ENCODE assay signal across 11 cellular contexts in genomic region chr3:124859025-124859424, GRCh38. TPM values are rescaled to one million over a fixed set of nuclear protein-coding genes. Genes with fewer than 3 reads are reported as not detected.
DNase-seq lines count a peak whose midpoint lies in the region; ATAC-seq and TF ChIP-seq lines count a peak whose summit lies in the region.
"Had no signal": no experiment of that assay in that cellular context is flagged by ENCODE, and none has a peak within 500 bp of the region (broad histone marks: within the 10 kb centered on the region; RNA-seq: fewer than 3 reads in every experiment).

No MANE protein-coding gene starts in this region.

- H3K4me3 ChIP-seq in tibial nerve: no peak overlapping the region

- TF ChIP-seq CTCF in nephron progenitor cell (IDR thresholded peaks at IDR 0.05) (no peak), tibial nerve (IDR thresholded peaks at IDR 0.05) (no peak)

- 78 to 88% methylated on average over 7 of the region's 7 CpGs for WGBS in tibial nerve, 2 donors

- H3K36me3 Mint-ChIP-seq in nephron progenitor cell (ENCODE audit: low read depth): peaks cover 46% of the 10 kb centered on the region
- H3K36me3 Mint-ChIP-seq in activated T-helper 2 cell treated with anti-CD3 and anti-CD28 coated beads, Interferon-gamma antibody, Interleukin-2, Interleukin-4, amounts not matched to agents 10 μg/mL and 5 μg/mL and 100 μg/mL, durations not matched to agents 14 hours and 24 hours and 36 hours (ENCODE audit: low read depth): no peaks in the 10 kb centered on the region
- H3K36me3 Mint-ChIP-seq: activated naive CD8-positive, alpha-beta T cell treated with anti-CD3 and anti-CD28 coated beads for 36 hours had no signal

- intact Hi-C loops in activated T-helper 2 cell treated with anti-CD3 and anti-CD28 coated beads, Interferon-gamma antibody, Interleukin-2, Interleukin-4, amounts not matched to agents 10 μg/mL and 5 μg/mL and 100 μg/mL, durations not matched to agents 14 hours and 24 hours and 36 hours (cut with micrococcal nuclease): no loop called here

- no peaks in the 10 kb centered on the region for H3K27me3 Mint-ChIP-seq in nephron progenitor cell (ENCODE audit: low read depth, poor library complexity)
- peaks cover 15% of the 10 kb centered on the region for H3K27me3 Mint-ChIP-seq in activated T-helper 2 cell treated with anti-CD3 and anti-CD28 coated beads, Interferon-gamma antibody, Interleukin-2, Interleukin-4, amounts not matched to agents 10 μg/mL and 5 μg/mL and 100 μg/mL, durations not matched to agents 14 hours and 24 hours and 36 hours (ENCODE audit: low read depth)
- peaks cover 8% of the 10 kb centered on the region for H3K27me3 Mint-ChIP-seq in stimulated activated naive CD8-positive, alpha-beta T cell treated with anti-CD3 and anti-CD28 coated beads, Interleukin-15, amount 100 ng/mL, for 72 hours

- no peak for TF ChIP-seq EP300 in tibial nerve (IDR thresholded peaks at IDR 0.05)

- no peaks in the 10 kb centered on the region for H3K9me3 ChIP-seq in tibial nerve

- no peak for TF ChIP-seq POLR2A in tibial nerve (IDR thresholded peaks at IDR 0.05)

- H3K4me3 Mint-ChIP-seq in nephron progenitor cell: no peak overlapping the region
- no peak overlapping the region for H3K4me3 Mint-ChIP-seq in activated T-helper 2 cell treated with anti-CD3 and anti-CD28 coated beads, Interferon-gamma antibody, Interleukin-2, Interleukin-4, amounts not matched to agents 10 μg/mL and 5 μg/mL and 100 μg/mL, durations not matched to agents 14 hours and 24 hours and 36 hours (ENCODE audit: low read depth)
- no peak overlapping the region for H3K4me3 Mint-ChIP-seq in stimulated activated naive CD8-positive, alpha-beta T cell treated with anti-CD3 and anti-CD28 coated beads, Interleukin-15, amount 100 ng/mL, for 72 hours
- H3K4me3 Mint-ChIP-seq: activated naive CD8-positive, alpha-beta T cell treated with anti-CD3 and anti-CD28 coated beads for 36 hours had no signal

- no peak for ATAC-seq in stimulated activated naive CD8-positive, alpha-beta T cell treated with anti-CD3 and anti-CD28 coated beads, Interleukin-15, amount 100 ng/mL, for 72 hours

- H3K4me1 ChIP-seq in tibial nerve: peaks cover 0 to 25% (median 0%) of the 10 kb centered on the region in 4 donors
- H3K4me1 ChIP-seq: parathyroid adenoma had no signal

- peaks cover 3% of the 10 kb centered on the region for H3K9me3 Mint-ChIP-seq in nephron progenitor cell
- H3K9me3 Mint-ChIP-seq in activated T-helper 2 cell treated with anti-CD3 and anti-CD28 coated beads, Interferon-gamma antibody, Interleukin-2, Interleukin-4, amounts not matched to agents 10 μg/mL and 5 μg/mL and 100 μg/mL, durations not matched to agents 14 hours and 24 hours and 36 hours: no peaks in the 10 kb centered on the region
- no peaks in the 10 kb centered on the region for H3K9me3 Mint-ChIP-seq in stimulated activated naive CD8-positive, alpha-beta T cell treated with anti-CD3 and anti-CD28 coated beads, Interleukin-15, amount 100 ng/mL, for 72 hours
- H3K9me3 Mint-ChIP-seq: activated naive CD8-positive, alpha-beta T cell treated with anti-CD3 and anti-CD28 coated beads for 36 hours had no signal

- peak overlapping the region in 1 of 4 donors; percentile 33 for H3K27ac ChIP-seq in tibial nerve
- H3K27ac ChIP-seq: parathyroid adenoma had no signal

- H3K27ac Mint-ChIP-seq in nephron progenitor cell: peak overlapping the region; percentile 10
- no peak overlapping the region for H3K27ac Mint-ChIP-seq in activated T-helper 2 cell treated with anti-CD3 and anti-CD28 coated beads, Interferon-gamma antibody, Interleukin-2, Interleukin-4, amounts not matched to agents 10 μg/mL and 5 μg/mL and 100 μg/mL, durations not matched to agents 14 hours and 24 hours and 36 hours
- H3K27ac Mint-ChIP-seq in stimulated activated naive CD8-positive, alpha-beta T cell treated with anti-CD3 and anti-CD28 coated beads, Interleukin-15, amount 100 ng/mL, for 72 hours: no peak overlapping the region
- H3K27ac Mint-ChIP-seq: activated naive CD8-positive, alpha-beta T cell treated with anti-CD3 and anti-CD28 coated beads for 36 hours had no signal

- in situ Hi-C loops in ACHN (cut with HindIII; ENCODE audit: low pct_ligation_motif_present, low pct_unique_long_range_greater_than_20kb, low sequenced_read_pairs): no loop called here

- DNase-seq in ACHN (peak; percentile 93), NCI-H226 (peak; percentile 42), fibroblast of gingiva (ENCODE audit: low read depth) (peak; percentile 50), nephron progenitor cell (no peak), activated gamma-delta T cell (lab: John Stamatoyannopoulos, UW) (no peak), tibial nerve (ENCODE audit: low spot score in 2 of 2) (no peak)
- no peak for DNase-seq in activated T-helper 2 cell treated with anti-CD3 and anti-CD28 coated beads, Interferon-gamma antibody, Interleukin-2, Interleukin-4, amounts not matched to agents 10 μg/mL and 5 μg/mL and 100 μg/mL, durations not matched to agents 14 hours and 24 hours and 36 hours (ENCODE audit: low spot score)
- no peak for DNase-seq in stimulated activated naive CD8-positive, alpha-beta T cell treated with anti-CD3 and anti-CD28 coated beads, Interleukin-15, amount 100 ng/mL, for 72 hours
- DNase-seq: activated naive CD8-positive, alpha-beta T cell treated with anti-CD3 and anti-CD28 coated beads for 36 hours; NCI-H146 had no signal

- H3K27me3 ChIP-seq in tibial nerve: no peaks in the 10 kb centered on the region

- H3K36me3 ChIP-seq in tibial nerve: peaks cover 0 to 5% (median 0%) of the 10 kb centered on the region in 3 donors

- peaks cover 24% of the 10 kb centered on the region for H3K4me1 Mint-ChIP-seq in nephron progenitor cell
- no peaks in the 10 kb centered on the region for H3K4me1 Mint-ChIP-seq in activated T-helper 2 cell treated with anti-CD3 and anti-CD28 coated beads, Interferon-gamma antibody, Interleukin-2, Interleukin-4, amounts not matched to agents 10 μg/mL and 5 μg/mL and 100 μg/mL, durations not matched to agents 14 hours and 24 hours and 36 hours (ENCODE audit: low read depth)
- no peaks in the 10 kb centered on the region for H3K4me1 Mint-ChIP-seq in stimulated activated naive CD8-positive, alpha-beta T cell treated with anti-CD3 and anti-CD28 coated beads, Interleukin-15, amount 100 ng/mL, for 72 hours
- H3K4me1 Mint-ChIP-seq: activated naive CD8-positive, alpha-beta T cell treated with anti-CD3 and anti-CD28 coated beads for 36 hours had no signal

RNA-seq across cellular contexts. Expression of gene ITGB5, which starts 28.1 kb away (rescaled TPM):
- 100 to 1,000 TPM; 114 to 217 (median 193) TPM for total RNA-seq in tibial nerve
- 3.3 and 4.3 TPM in 2 replicates for total RNA-seq in activated T-helper 2 cell treated with anti-CD3 and anti-CD28 coated beads, Interferon-gamma antibody, Interleukin-2, Interleukin-4, amounts not matched to agents 10 μg/mL and 5 μg/mL and 100 μg/mL, durations not matched to agents 14 hours and 24 hours and 36 hours

Comparison
In these comparisons a context has a peak if more than half of its experiments do, and no peak if none do; other contexts are left out.
1. DNase-seq: peak in ACHN (single experiment), NCI-H226 (single experiment) and fibroblast of gingiva (single experiment); none in nephron progenitor cell (single experiment), activated gamma-delta T cell (single experiment), tibial nerve (0 of 2), activated T-helper 2 cell treated with anti-CD3 and anti-CD28 coated beads, Interferon-gamma antibody, Interleukin-2, Interleukin-4, amounts not matched to agents 10 μg/mL and 5 μg/mL and 100 μg/mL, durations not matched to agents 14 hours and 24 hours and 36 hours (single experiment) and stimulated activated naive CD8-positive, alpha-beta T cell treated with anti-CD3 and anti-CD28 coated beads, Interleukin-15, amount 100 ng/mL, for 72 hours (0 of 2).
2. RNA of gene ITGB5, which starts 28.1 kb away (total RNA-seq): 114 to 217 TPM in tibial nerve; 3.3 to 4.3 TPM in activated T-helper 2 cell treated with anti-CD3 and anti-CD28 coated beads, Interferon-gamma antibody, Interleukin-2, Interleukin-4, amounts not matched to agents 10 μg/mL and 5 μg/mL and 100 μg/mL, durations not matched to agents 14 hours and 24 hours and 36 hours; every median in the first group is over 10 times any median in the second.